19 cellular contexts compared by ENCODE assay signal in genomic region chr7:91468231-91468630, GRCh38.
DNase-seq lines count a peak whose midpoint lies in the region; ATAC-seq and TF ChIP-seq lines count a peak whose summit lies in the region.
"Had no signal": no experiment of that assay in that cellular context is flagged by ENCODE, and none has a peak within 500 bp of the region (broad histone marks: within the 10 kb centered on the region; RNA-seq: fewer than 3 reads in every experiment).

No MANE protein-coding gene starts in this region.

- no peaks in the 10 kb centered on the region for H3K4me1 ChIP-seq in smooth muscle cell (ENCODE audit: low read depth)
- no peaks in the 10 kb centered on the region for H3K4me1 ChIP-seq in OCI-LY7 (ENCODE audit: insufficient read depth, low read length, poor library complexity, severe bottlenecking)
- H3K4me1 ChIP-seq: A549, Caco-2 had no signal

- H4K20me1 ChIP-seq in smooth muscle cell (ENCODE audit: low read depth), result no peaks in the 10 kb centered on the region
- no peaks in the 10 kb centered on the region for H4K20me1 ChIP-seq in OCI-LY7 (ENCODE audit: insufficient read depth, low read length)

- H3K79me2 ChIP-seq in smooth muscle cell (ENCODE audit: low read depth), result no peaks in the 10 kb centered on the region
- H3K79me2 ChIP-seq in OCI-LY7 (ENCODE audit: insufficient read depth, low read depth, low read length), result no peaks in the 10 kb centered on the region

- intact Hi-C loops in OCI-LY7 (cut with micrococcal nuclease; ENCODE audit: unreplicated experiment), result no loop called here

- H3K27me3 ChIP-seq in smooth muscle cell (ENCODE audit: low read depth), result no peaks in the 10 kb centered on the region

- CTCF ChIA-PET in OCI-LY7 (lab: Charles Lee; ENCODE audit: unreplicated experiment), result no interaction called here

- POLR2A ChIA-PET in OCI-LY7 (lab: Charles Lee), result no interaction called here

- H3K36me3 ChIP-seq in smooth muscle cell (ENCODE audit: low read depth) (no peaks in the 10 kb centered on the region), OCI-LY7 (ENCODE audit: insufficient read depth, low read length) (no peaks in the 10 kb centered on the region)

- no peaks in the 10 kb centered on the region for H3K9me3 ChIP-seq in smooth muscle cell (replicated peaks; ENCODE audit: low read depth)
- no peaks in the 10 kb centered on the region; the same call in 1 of the 2 replicates for H3K9me3 ChIP-seq in OCI-LY7 (ENCODE audit: low read length)
- H3K9me3 ChIP-seq: A549, Caco-2 had no signal

- ATAC-seq in esophagus mucosa, result no peak
- ATAC-seq: A549, GM12878 had no signal

- no peak overlapping the region for H3K9ac ChIP-seq in smooth muscle cell (ENCODE audit: low read depth)
- H3K9ac ChIP-seq: GM23248 had no signal

- TF ChIP-seq CTCF in smooth muscle cell (IDR thresholded peaks at IDR 0.05; ENCODE audit: borderline replicate concordance, insufficient read depth, poor library complexity, severe bottlenecking) (no peak), OCI-LY7 (conservative IDR thresholded peaks at IDR 0.05; ENCODE audit: low read length) (no peak)

- H3K4me2 ChIP-seq in smooth muscle cell (no peak overlapping the region), OCI-LY7 (ENCODE audit: low read length) (no peak overlapping the region)
- H3K4me2 ChIP-seq: A549 had no signal

- H3F3A ChIP-seq in smooth muscle cell (ENCODE audit: low read depth), result no peaks in the 10 kb centered on the region

- H3K27ac ChIP-seq in smooth muscle cell (ENCODE audit: low read depth) (no peak overlapping the region), OCI-LY7 (ENCODE audit: low read depth, low read length, poor library complexity, severe bottlenecking) (no peak overlapping the region)
- H3K27ac ChIP-seq: A549, GM23248 had no signal

- DNase-seq in NCI-H526 treated with DMSO at 0.1 percent for 48 hours (lab: John Stamatoyannopoulos, UW) (peak; percentile 17), NCI-H526 (lab: John Stamatoyannopoulos, UW) (no peak), NCI-H146 (lab: John Stamatoyannopoulos, UW) (peak; percentile 31), retina (peak; percentile 11), smooth muscle cell (lab: John Stamatoyannopoulos, UW; ENCODE audit: unreplicated experiment) (no peak), OCI-LY7 (ENCODE audit: low spot score) (no peak)
- DNase-seq: 8988T; C1 segment of cervical spinal cord; Caco-2; CD4-positive, alpha-beta memory T cell; DMS153; DND-41; GDM1; GM23248; H7; HCEC 1CT had no signal

- H3K4me3 ChIP-seq in smooth muscle cell, result no peak overlapping the region
- H3K4me3 ChIP-seq in OCI-LY7 (ENCODE audit: low read depth, low read length, poor library complexity, severe bottlenecking), result no peak overlapping the region
- H3K4me3 ChIP-seq: A549, GM12878, GM23248 had no signal

- BruUV-seq in OCI-LY7 (replicated peaks; lab: Mats Ljungman, UMichigan), result no TSS peak

- H2AFZ ChIP-seq in smooth muscle cell (ENCODE audit: low read depth) (no peak overlapping the region), OCI-LY7 (ENCODE audit: low read length) (no peak overlapping the region)
- H2AFZ ChIP-seq: GM23248 had no signal

- no peaks in the 10 kb centered on the region for H3K9me2 ChIP-seq in OCI-LY7 (ENCODE audit: insufficient read depth, low read length)

Comparison
In these comparisons a context has a peak if more than half of its experiments do, and no peak if none do; other contexts are left out.
1. DNase-seq: peak in NCI-H526 treated with DMSO at 0.1 percent for 48 hours (single experiment), NCI-H146 (single experiment) and retina (single experiment); none in NCI-H526 (0 of 2), smooth muscle cell (single experiment) and OCI-LY7 (single experiment).